Comparison of ENCODE assay signal across 1 cellular context in the genomic region with DNA sequence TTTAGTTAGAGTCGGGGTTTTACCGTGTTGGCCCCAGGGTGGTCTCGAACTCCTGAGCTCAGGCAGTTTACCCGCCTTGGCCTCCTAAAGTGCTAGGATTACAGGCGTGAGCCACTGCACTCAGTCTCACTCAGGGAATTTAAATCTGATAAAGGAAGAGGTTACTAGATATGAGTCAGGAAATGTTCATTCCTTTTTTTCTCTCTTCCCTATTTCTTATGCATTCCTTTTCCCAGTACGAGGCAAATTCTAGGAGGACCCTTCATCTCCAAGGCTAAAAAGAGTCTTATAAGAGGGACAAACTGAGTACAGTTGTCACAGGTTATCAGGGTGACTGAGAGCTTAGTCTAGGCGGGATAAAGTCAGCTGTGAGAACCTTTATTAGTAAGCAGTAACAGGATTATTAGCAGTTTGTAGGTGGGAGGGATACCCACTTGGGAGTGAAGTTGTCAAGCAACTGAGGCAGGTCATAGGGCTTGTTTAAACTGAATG.
TF ChIP-seq lines count a peak whose summit lies in the region.

No MANE protein-coding gene starts in this region.

TF ChIP-seq in HCT116, 20 proteins besides CTCF, POLR2A, EP300 and RAD21 (continued from another document):
- TF ChIP-seq, protein P1, sequence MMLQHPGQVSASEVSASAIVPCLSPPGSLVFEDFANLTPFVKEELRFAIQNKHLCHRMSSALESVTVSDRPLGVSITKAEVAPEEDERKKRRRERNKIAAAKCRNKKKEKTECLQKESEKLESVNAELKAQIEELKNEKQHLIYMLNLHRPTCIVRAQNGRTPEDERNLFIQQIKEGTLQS (IDR thresholded peaks at IDR 0.05), result no peak
- TF ChIP-seq CEBPB (IDR thresholded peaks at IDR 0.05; ENCODE audit: low read depth), result no peak
- TF ChIP-seq EZH2 (IDR thresholded peaks at IDR 0.05), result no peak
- no peak for TF ChIP-seq SP1 (IDR thresholded peaks at IDR 0.05; ENCODE audit: low read depth)
- TF ChIP-seq POLR2AphosphoS5 (IDR thresholded peaks at IDR 0.05; ENCODE audit: low read depth, low read length), result no peak
- TF ChIP-seq ELF1 (IDR thresholded peaks at IDR 0.05; ENCODE audit: borderline replicate concordance, low read depth), result no peak
- no peak for TF ChIP-seq JUND (IDR thresholded peaks at IDR 0.05)
- no peak for TF ChIP-seq FOSL1 (IDR thresholded peaks at IDR 0.05; ENCODE audit: low read depth)
- TF ChIP-seq YY1 (IDR thresholded peaks at IDR 0.05; ENCODE audit: extremely low read depth, insufficient replicate concordance, low read depth, low read length), result no peak
- TF ChIP-seq CBX3 (IDR thresholded peaks at IDR 0.05; ENCODE audit: low read depth), result no peak
- TF ChIP-seq, protein P2, sequence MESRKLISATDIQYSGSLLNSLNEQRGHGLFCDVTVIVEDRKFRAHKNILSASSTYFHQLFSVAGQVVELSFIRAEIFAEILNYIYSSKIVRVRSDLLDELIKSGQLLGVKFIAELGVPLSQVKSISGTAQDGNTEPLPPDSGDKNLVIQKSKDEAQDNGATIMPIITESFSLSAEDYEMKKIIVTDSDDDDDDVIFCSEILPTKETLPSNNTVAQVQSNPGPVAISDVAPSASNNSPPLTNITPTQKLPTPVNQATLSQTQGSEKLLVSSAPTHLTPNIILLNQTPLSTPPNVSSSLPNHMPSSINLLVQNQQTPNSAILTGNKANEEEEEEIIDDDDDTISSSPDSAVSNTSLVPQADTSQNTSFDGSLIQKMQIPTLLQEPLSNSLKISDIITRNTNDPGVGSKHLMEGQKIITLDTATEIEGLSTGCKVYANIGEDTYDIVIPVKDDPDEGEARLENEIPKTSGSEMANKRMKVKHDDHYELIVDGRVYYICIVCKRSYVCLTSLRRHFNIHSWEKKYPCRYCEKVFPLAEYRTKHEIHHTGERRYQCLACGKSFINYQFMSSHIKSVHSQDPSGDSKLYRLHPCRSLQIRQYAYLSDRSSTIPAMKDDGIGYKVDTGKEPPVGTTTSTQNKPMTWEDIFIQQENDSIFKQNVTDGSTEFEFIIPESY (IDR thresholded peaks at IDR 0.05; ENCODE audit: extremely low read depth, insufficient replicate concordance, low read length), result no peak
- TF ChIP-seq, protein P3, sequence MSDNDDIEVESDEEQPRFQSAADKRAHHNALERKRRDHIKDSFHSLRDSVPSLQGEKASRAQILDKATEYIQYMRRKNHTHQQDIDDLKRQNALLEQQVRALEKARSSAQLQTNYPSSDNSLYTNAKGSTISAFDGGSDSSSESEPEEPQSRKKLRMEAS (IDR thresholded peaks at IDR 0.05), result no peak
- no peak for TF ChIP-seq SRF (IDR thresholded peaks at IDR 0.05; ENCODE audit: low read depth)
- TF ChIP-seq, protein P4, sequence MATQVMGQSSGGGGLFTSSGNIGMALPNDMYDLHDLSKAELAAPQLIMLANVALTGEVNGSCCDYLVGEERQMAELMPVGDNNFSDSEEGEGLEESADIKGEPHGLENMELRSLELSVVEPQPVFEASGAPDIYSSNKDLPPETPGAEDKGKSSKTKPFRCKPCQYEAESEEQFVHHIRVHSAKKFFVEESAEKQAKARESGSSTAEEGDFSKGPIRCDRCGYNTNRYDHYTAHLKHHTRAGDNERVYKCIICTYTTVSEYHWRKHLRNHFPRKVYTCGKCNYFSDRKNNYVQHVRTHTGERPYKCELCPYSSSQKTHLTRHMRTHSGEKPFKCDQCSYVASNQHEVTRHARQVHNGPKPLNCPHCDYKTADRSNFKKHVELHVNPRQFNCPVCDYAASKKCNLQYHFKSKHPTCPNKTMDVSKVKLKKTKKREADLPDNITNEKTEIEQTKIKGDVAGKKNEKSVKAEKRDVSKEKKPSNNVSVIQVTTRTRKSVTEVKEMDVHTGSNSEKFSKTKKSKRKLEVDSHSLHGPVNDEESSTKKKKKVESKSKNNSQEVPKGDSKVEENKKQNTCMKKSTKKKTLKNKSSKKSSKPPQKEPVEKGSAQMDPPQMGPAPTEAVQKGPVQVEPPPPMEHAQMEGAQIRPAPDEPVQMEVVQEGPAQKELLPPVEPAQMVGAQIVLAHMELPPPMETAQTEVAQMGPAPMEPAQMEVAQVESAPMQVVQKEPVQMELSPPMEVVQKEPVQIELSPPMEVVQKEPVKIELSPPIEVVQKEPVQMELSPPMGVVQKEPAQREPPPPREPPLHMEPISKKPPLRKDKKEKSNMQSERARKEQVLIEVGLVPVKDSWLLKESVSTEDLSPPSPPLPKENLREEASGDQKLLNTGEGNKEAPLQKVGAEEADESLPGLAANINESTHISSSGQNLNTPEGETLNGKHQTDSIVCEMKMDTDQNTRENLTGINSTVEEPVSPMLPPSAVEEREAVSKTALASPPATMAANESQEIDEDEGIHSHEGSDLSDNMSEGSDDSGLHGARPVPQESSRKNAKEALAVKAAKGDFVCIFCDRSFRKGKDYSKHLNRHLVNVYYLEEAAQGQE (IDR thresholded peaks at IDR 0.05; ENCODE audit: low read depth), result no peak
- no peak for TF ChIP-seq SIN3A (IDR thresholded peaks at IDR 0.05; ENCODE audit: low read depth)
TF ChIP-seq in HCT116: peak in this region for 0.
